7 cellular contexts compared by ENCODE assay signal in the genomic region with DNA sequence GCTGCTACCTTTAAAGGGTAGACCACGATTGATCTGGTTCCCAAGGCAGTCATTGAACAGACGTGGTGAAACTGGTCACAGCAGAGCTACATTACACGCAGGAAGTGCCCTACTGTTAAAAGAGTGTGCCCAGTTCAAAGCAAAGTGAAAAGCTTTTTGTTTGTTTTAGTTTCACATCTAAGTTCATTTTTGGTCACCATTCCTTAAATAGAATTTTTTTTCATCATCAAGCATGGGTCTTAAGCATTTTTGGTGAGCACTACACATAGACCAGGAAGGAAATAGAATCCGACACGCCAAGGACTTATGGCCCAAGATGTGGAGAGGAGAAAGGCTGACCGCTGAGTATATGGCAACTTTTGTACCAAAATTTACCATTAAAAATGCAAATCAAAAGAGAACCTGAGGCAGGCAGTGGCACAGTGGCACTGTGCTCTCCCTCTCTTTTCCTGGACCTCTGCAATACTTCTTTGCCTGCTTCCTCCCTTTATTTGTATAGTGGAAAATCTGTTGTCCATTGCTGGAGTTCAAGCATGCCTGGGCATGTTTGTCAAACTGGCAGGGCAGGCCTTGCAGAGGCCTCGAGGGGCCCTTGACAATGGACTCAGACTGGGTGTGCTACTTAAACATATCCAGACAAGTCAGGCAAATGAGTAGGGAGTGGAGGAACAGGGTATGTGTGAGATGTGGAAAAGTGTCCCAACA. TPM values are rescaled to one million over a fixed set of nuclear protein-coding genes. Genes with fewer than 3 reads are reported as not detected.
A peak's percentile ranks its signal among the peaks of the same experiment; 100 is the strongest.
DNase-seq lines count a peak whose midpoint lies in the region; ATAC-seq and TF ChIP-seq lines count a peak whose summit lies in the region.

No MANE protein-coding gene starts in this region.

- H3K27ac ChIP-seq in coronary artery (peak overlapping the region in 1 of 2 donors; percentile 18), dorsolateral prefrontal cortex (peak overlapping the region in 23 of 59 donors; percentile 4 to 71 (median 30)), aorta (ENCODE audit: low read depth in 1 of 2, low read length in 2 of 2) (peak overlapping the region in 1 of 2 donors; percentile 73)

- H3K36me3 ChIP-seq in aorta (ENCODE audit: control insufficient read depth in 1 of 2, insufficient read depth in 2 of 2, low read length in 1 of 2), result no peaks in the 10 kb centered on the region

- no peak overlapping the region for H3K4me3 ChIP-seq in epithelial cell of esophagus (ENCODE audit: low read length)
- no peak overlapping the region for H3K4me3 ChIP-seq in coronary artery
- H3K4me3 ChIP-seq in dorsolateral prefrontal cortex, result no peak overlapping the region
- no peak overlapping the region for H3K4me3 ChIP-seq in aorta (ENCODE audit: low read length in 2 of 2)

- ATAC-seq in GM18873 (IDR thresholded peaks at IDR 0.05; ENCODE audit: low FRiP score, unreplicated experiment) (peak; percentile 74), HG02759 (IDR thresholded peaks at IDR 0.05; ENCODE audit: unreplicated experiment) (peak; percentile 68), aorta (ENCODE audit: low FRiP score) (no peak)

- DNase-seq in NCI-H2107 (lab: John Stamatoyannopoulos, UW) (peak; percentile 48), epithelial cell of esophagus (ENCODE audit: low read depth) (peak; percentile 100), coronary artery (ENCODE audit: low spot score) (no peak), dorsolateral prefrontal cortex (no peak), aorta (no peak)

- H3K9me3 ChIP-seq in aorta (ENCODE audit: control insufficient read depth, low read length), result no peaks in the 10 kb centered on the region

- H3K4me1 ChIP-seq in aorta (ENCODE audit: control insufficient read depth in 1 of 2, insufficient read depth in 2 of 2, low read length in 2 of 2), result peaks cover 5 to 8% of the 10 kb centered on the region in 2 donors

- TF ChIP-seq CTCF in epithelial cell of esophagus (IDR thresholded peaks at IDR 0.05; ENCODE audit: insufficient read depth, low read depth, low read length, missing control alignments), result no peak
- no peak for TF ChIP-seq CTCF in coronary artery (IDR thresholded peaks at IDR 0.05)
- no peak for TF ChIP-seq CTCF in dorsolateral prefrontal cortex (IDR thresholded peaks at IDR 0.05 in 54 of 56, conservative IDR thresholded peaks at IDR 0.05 in 2 of 56; ENCODE audit: low read depth in 1 of 56, partially characterized antibody in 56 of 56)

- 67 to 72% methylated on average over 7 of the region's 7 CpGs for WGBS in aorta, 2 donors

- intact Hi-C loops in dorsolateral prefrontal cortex (cut with DNase I) (loop anchor here (5.0 to 10.0 kb wide), 4 partner anchors 247 to 585 kb away; no protein-coding TSS in a partner anchor), aorta (cut with DNase I) (loop anchor here (5.0 to 10.0 kb wide), 7 partner anchors 42 to 447 kb away; partner anchors contain the start of genes AGPS (in 1 of the 2), HNRNPA3 (in 1 of the 2) and NFE2L2 (in 1 of the 2))

- H3K27me3 ChIP-seq in dorsolateral prefrontal cortex (no peaks in the 10 kb centered on the region), aorta (ENCODE audit: control insufficient read depth in 1 of 2, insufficient read depth in 2 of 2, low read length in 1 of 2) (no peaks in the 10 kb centered on the region)

RNA-seq across cellular contexts. Expression of gene HNRNPA3, which starts 42.6 kb away (rescaled TPM):
- total RNA-seq in dorsolateral prefrontal cortex (100 to 1,000 TPM; 105 to 187 (median 137) TPM), aorta (100 to 1,000 TPM; 149 to 178 TPM)
- polyA plus RNA-seq in aorta, result 100 to 1,000 TPM; 118 to 139 TPM

Comparison
In these comparisons a context has a peak if more than half of its experiments do, and no peak if none do; other contexts are left out.
1. DNase-seq: peak in NCI-H2107 (single experiment) and epithelial cell of esophagus (single experiment); none in coronary artery (single experiment), dorsolateral prefrontal cortex (0 of 10) and aorta (0 of 2).